In genomic region chr1:89761901-89762300, GRCh38 we compare ENCODE assay signal across 10 cellular contexts. TPM values are rescaled to one million over a fixed set of nuclear protein-coding genes. Genes with fewer than 3 reads are reported as not detected.
DNase-seq lines count a peak whose midpoint lies in the region; ATAC-seq, FAIRE-seq and TF ChIP-seq lines count a peak whose summit lies in the region.
"Had no signal": no experiment of that assay in that cellular context is flagged by ENCODE, and none has a peak within 500 bp of the region (broad histone marks: within the 10 kb centered on the region; RNA-seq: fewer than 3 reads in every experiment).

No MANE protein-coding gene starts in this region.

- 0 out of 2 replicates have a peak, but pooled peaks cover 8% of the 10 kb centered on the region for H3F3A ChIP-seq in GM23338 (replicated peaks; ENCODE audit: low read depth)

- ATAC-seq in GM23338 (no peak), left lobe of liver (no peak)

- H3K18ac ChIP-seq in neuronal stem cell (ENCODE audit: low read length) = no peak overlapping the region

- peaks cover 22% of the 10 kb centered on the region for H3K4me1 Mint-ChIP-seq in GM23338
- H3K4me1 Mint-ChIP-seq in astrocyte (ENCODE audit: low read depth, unreplicated experiment) = peaks cover under 1% of the 10 kb centered on the region

- H3K4me3 Mint-ChIP-seq in GM23338 (no peak overlapping the region), astrocyte (ENCODE audit: unreplicated experiment) (no peak overlapping the region)

- peak overlapping the region; percentile 68 for H2BK12ac ChIP-seq in neuronal stem cell (ENCODE audit: low read length)

- H4K8ac ChIP-seq in neuronal stem cell (ENCODE audit: low read depth, low read length) = no peak overlapping the region

- no peak overlapping the region for H3K4me3 ChIP-seq in GM23338
- H3K4me3 ChIP-seq in astrocyte (ENCODE audit: insufficient read depth, low read depth, low read length) = no peak overlapping the region
- no peak overlapping the region for H3K4me3 ChIP-seq in neuronal stem cell (ENCODE audit: low read length in 2 of 2)
- H3K4me3 ChIP-seq: GM12878 had no signal

- H3K27ac Mint-ChIP-seq in GM23338 (no peak overlapping the region), astrocyte (ENCODE audit: unreplicated experiment) (no peak overlapping the region)

- DNase-seq in NCI-H1417 (lab: John Stamatoyannopoulos, UW) = peak in 2 of 3 experiments; percentile 36 to 58
- DNase-seq in NCI-H1417 treated with DMSO at 0.1 percent for 48 hours (lab: John Stamatoyannopoulos, UW) = no peak
- no peak for DNase-seq in GM23338 (ENCODE audit: low spot score)
- DNase-seq in astrocyte (ENCODE audit: low read depth) = peak; percentile 23
- no peak for DNase-seq in neuronal stem cell (ENCODE audit: low spot score)
- no peak for DNase-seq in stimulated activated CD4-positive, alpha-beta T cell treated with anti-CD3 and anti-CD28 coated beads, Interleukin-2, amount 100 ng/mL, for 24 hours
- no peak for DNase-seq in left lobe of liver (ENCODE audit: low spot score)
- DNase-seq in NCI-H187 (lab: John Stamatoyannopoulos, UW) = no peak
- DNase-seq: 8988T had no signal

- no peak overlapping the region for H3K9ac ChIP-seq in astrocyte (ENCODE audit: low read length)
- no peak overlapping the region for H3K9ac ChIP-seq in neuronal stem cell (ENCODE audit: low read depth, low read length, poor library complexity)

- H4K91ac ChIP-seq in neuronal stem cell (ENCODE audit: low read depth, low read length, poor library complexity) = no peak overlapping the region

- H3K79me2 ChIP-seq in GM23338 (replicated peaks; ENCODE audit: insufficient read depth) (no peaks in the 10 kb centered on the region), astrocyte (ENCODE audit: insufficient read depth, low read length) (no peaks in the 10 kb centered on the region)

- H4K20me1 ChIP-seq in GM23338 (replicated peaks; ENCODE audit: insufficient read depth) (no peaks in the 10 kb centered on the region), astrocyte (ENCODE audit: insufficient read depth, low read length) (no peaks in the 10 kb centered on the region)

- H3K27ac ChIP-seq in GM23338 (ENCODE audit: low read depth) (no peak overlapping the region), astrocyte (ENCODE audit: low read depth, low read length) (no peak overlapping the region), neuronal stem cell (replicated peaks; ENCODE audit: low read length) (no peak overlapping the region)

- no peaks in the 10 kb centered on the region for H3K9me2 ChIP-seq in GM23338 (ENCODE audit: insufficient read depth)

- TF ChIP-seq CTCF in GM23338 (conservative IDR thresholded peaks at IDR 0.05; ENCODE audit: low read depth in 2 of 2) = no peak
- no peak for TF ChIP-seq CTCF in astrocyte (IDR thresholded peaks at IDR 0.05; ENCODE audit: insufficient read depth, low read depth, low read length)

- no peaks in the 10 kb centered on the region for H3K36me3 ChIP-seq in GM23338 (ENCODE audit: insufficient read depth)
- no peaks in the 10 kb centered on the region for H3K36me3 ChIP-seq in astrocyte (ENCODE audit: insufficient read depth, low read length)
- H3K36me3 ChIP-seq in neuronal stem cell (replicated peaks in 1 of 2; ENCODE audit: control insufficient read depth in 2 of 2, insufficient read depth in 2 of 2, low read length in 2 of 2) = no peaks in the 10 kb centered on the region

- no peak overlapping the region for H2AFZ ChIP-seq in GM23338
- H2AFZ ChIP-seq in astrocyte (ENCODE audit: low read depth, low read length) = no peak overlapping the region
- H2AFZ ChIP-seq in neuronal stem cell (ENCODE audit: low read length) = no peak overlapping the region

- peaks cover 9% of the 10 kb centered on the region for H3K4me1 ChIP-seq in GM23338 (ENCODE audit: insufficient read depth)
- H3K4me1 ChIP-seq in astrocyte (ENCODE audit: insufficient read depth, low read length) = peaks cover 6% of the 10 kb centered on the region
- H3K4me1 ChIP-seq in neuronal stem cell (ENCODE audit: control insufficient read depth in 2 of 2, insufficient read depth in 1 of 2, low read depth in 1 of 2, low read length in 2 of 2) = peaks cover 4 to 11% of the 10 kb centered on the region in 2 donors

- no peaks in the 10 kb centered on the region for H3K36me3 Mint-ChIP-seq in GM23338 (ENCODE audit: low read depth)
- no peaks in the 10 kb centered on the region for H3K36me3 Mint-ChIP-seq in astrocyte (ENCODE audit: low read depth, unreplicated experiment)

- no peaks in the 10 kb centered on the region for H3K79me1 ChIP-seq in neuronal stem cell (ENCODE audit: low read depth, low read length)

- H3K9me3 ChIP-seq in astrocyte (ENCODE audit: insufficient read depth, low read depth, low read length) (no peaks in the 10 kb centered on the region), neuronal stem cell (replicated peaks in 1 of 2; ENCODE audit: control insufficient read depth in 2 of 2, insufficient read depth in 1 of 2, low read depth in 1 of 2, low read length in 2 of 2) (no peaks in the 10 kb centered on the region)

- WGBS in neuronal stem cell (ENCODE audit: extremely low coverage in 2 of 2, insufficient read length in 2 of 2, insufficient replicate concordance in 1 of 2), 2 donors = no CpG with 5 or more reads among the region's 3 CpGs

- no peak overlapping the region for H2BK120ac ChIP-seq in neuronal stem cell (ENCODE audit: low read depth, low read length)

- H3K4me2 ChIP-seq in GM23338 (0 out of 2 replicates have a peak overlapping the region, but pooled peaks have one; percentile 94), astrocyte (ENCODE audit: low read length) (peak overlapping the region; percentile 99), neuronal stem cell (ENCODE audit: insufficient read depth, low read length, poor library complexity, severe bottlenecking) (no peak overlapping the region)

- no peak overlapping the region for H2BK15ac ChIP-seq in neuronal stem cell (ENCODE audit: low read length)

- H3K14ac ChIP-seq in neuronal stem cell (ENCODE audit: low read length) = no peak overlapping the region

- H3K23ac ChIP-seq in neuronal stem cell (ENCODE audit: low read depth, low read length, poor library complexity) = no peak overlapping the region

- peaks cover 36% of the 10 kb centered on the region for H3K27me3 ChIP-seq in GM23338 (ENCODE audit: insufficient read depth)
- H3K27me3 ChIP-seq in astrocyte (ENCODE audit: insufficient read depth, low read length) = no peaks in the 10 kb centered on the region
- H3K27me3 ChIP-seq in neuronal stem cell (ENCODE audit: control insufficient read depth in 3 of 3, insufficient read depth in 3 of 3, low read depth in 1 of 3, low read length in 3 of 3) = peaks cover 0 to 62% (median 11%) of the 10 kb centered on the region in 3 experiments

- no peak for FAIRE-seq in astrocyte (lab: Jason Lieb, UNC)
- FAIRE-seq: GM12878 had no signal

- H3K27me3 Mint-ChIP-seq in GM23338 (ENCODE audit: insufficient read depth, low read depth, poor library complexity) = peaks cover 20% of the 10 kb centered on the region
- H3K27me3 Mint-ChIP-seq in astrocyte (ENCODE audit: low read depth, unreplicated experiment) = peaks cover 30% of the 10 kb centered on the region

- no peak overlapping the region for H3K4ac ChIP-seq in neuronal stem cell (ENCODE audit: low read length)

- H3K9me3 Mint-ChIP-seq in GM23338 (no peaks in the 10 kb centered on the region), astrocyte (ENCODE audit: unreplicated experiment) (no peaks in the 10 kb centered on the region)

- H2AK5ac ChIP-seq in neuronal stem cell (ENCODE audit: low read depth, low read length) = no peak overlapping the region

- no peak overlapping the region for H2BK5ac ChIP-seq in neuronal stem cell (ENCODE audit: low read length)

TF ChIP-seq in GM23338, 12 proteins besides CTCF, POLR2A, EP300 and RAD21 (continues in another document):
- TF ChIP-seq ETS1 (IDR thresholded peaks at IDR 0.05) = no peak

RNA-seq across cellular contexts. Expression of gene LRRC8D, which starts 58.9 kb away (rescaled TPM):
- total RNA-seq in GM23338 (2014; rRNA removed; shearing (Covaris generic)) = 48.1 and 48.8 TPM in 2 replicates
- polyA plus RNA-seq in GM23338 (2016; fragmentation: Nextera tagmentation; extraction: Ambion mirVana) = 22.4 and 23.6 TPM in 2 replicates
- total RNA-seq in astrocyte (34.1 and 36.9 TPM in 2 replicates), left lobe of liver (22.1 TPM)
- 26.2 TPM for polyA plus RNA-seq in neuronal stem cell (2013, experiment 1 of 2)
- polyA plus RNA-seq in neuronal stem cell (2013, experiment 2 of 2) = 27.3 TPM

Comparison
In these comparisons a context has a peak if more than half of its experiments do, and no peak if none do; other contexts are left out.
1. DNase-seq: peak in NCI-H1417 (2 of 3) and astrocyte (single experiment); none in NCI-H1417 treated with DMSO at 0.1 percent for 48 hours (single experiment), GM23338 (single experiment), neuronal stem cell (single experiment), stimulated activated CD4-positive, alpha-beta T cell treated with anti-CD3 and anti-CD28 coated beads, Interleukin-2, amount 100 ng/mL, for 24 hours (0 of 2), left lobe of liver (single experiment) and NCI-H187 (0 of 2).